In the genomic region with DNA sequence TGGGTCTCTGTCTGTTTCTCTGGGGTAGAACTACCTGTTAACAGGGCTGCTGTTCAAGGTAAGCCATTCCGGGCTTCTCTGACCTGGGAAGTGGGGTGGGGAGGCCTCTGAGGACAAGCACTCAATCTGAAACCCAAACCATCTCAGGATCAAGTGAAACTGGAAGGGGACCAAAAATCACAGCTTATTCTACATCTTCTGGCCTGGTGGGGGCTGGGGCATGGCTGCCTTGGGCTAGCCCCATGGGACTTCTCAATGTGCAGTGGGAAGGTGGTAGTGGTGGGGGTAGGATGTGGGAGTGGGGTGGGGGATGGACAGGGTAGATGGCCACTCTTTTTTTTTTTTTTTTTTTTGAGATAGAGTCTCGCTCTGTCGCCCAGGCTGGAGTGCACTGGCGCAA, we compare ENCODE assay signal across 17 cellular contexts. TPM values are rescaled to one million over a fixed set of nuclear protein-coding genes. Genes with fewer than 3 reads are reported as not detected.
DNase-seq lines count a peak whose midpoint lies in the region; ATAC-seq, FAIRE-seq and TF ChIP-seq lines count a peak whose summit lies in the region.
"Had no signal": no experiment of that assay in that cellular context is flagged by ENCODE, and none has a peak within 500 bp of the region (broad histone marks: within the 10 kb centered on the region; RNA-seq: fewer than 3 reads in every experiment).

No MANE protein-coding gene starts in this region.

- no peak overlapping the region for H3K4me3 ChIP-seq in kidney (ENCODE audit: low read length in 2 of 2)
- H3K4me3 ChIP-seq in uterus: no peak overlapping the region
- H3K4me3 ChIP-seq: SJCRH30 had no signal

- no peaks in the 10 kb centered on the region for H3K36me3 ChIP-seq in kidney (ENCODE audit: control insufficient read depth in 1 of 2, insufficient read depth in 2 of 2, low read length in 2 of 2)
- H3K36me3 ChIP-seq in uterus: no peaks in the 10 kb centered on the region
- H3K36me3 ChIP-seq: SJCRH30 had no signal

- H3K27ac ChIP-seq in kidney (ENCODE audit: low read depth in 2 of 2, low read length in 2 of 2): peak overlapping the region; percentile 61 to 71
- no peak overlapping the region for H3K27ac ChIP-seq in uterus
- H3K27ac ChIP-seq: SJCRH30 had no signal

- H3K4me1 Mint-ChIP-seq in stimulated activated naive CD8-positive, alpha-beta T cell treated with anti-CD3 and anti-CD28 coated beads, Interleukin-15, Interleukin-2, amounts not matched to agents 100 ng/mL and 50 ng/mL, for 24 hours (ENCODE audit: low read depth): peaks cover 86% of the 10 kb centered on the region

- no peaks in the 10 kb centered on the region for H3K27me3 ChIP-seq in uterus
- H3K27me3 ChIP-seq: SJCRH30 had no signal

- peak overlapping the region; percentile 85 for H3K27ac Mint-ChIP-seq in stimulated activated naive CD8-positive, alpha-beta T cell treated with anti-CD3 and anti-CD28 coated beads, Interleukin-15, Interleukin-2, amounts not matched to agents 100 ng/mL and 50 ng/mL, for 24 hours

- TF ChIP-seq POLR2A in uterus (IDR thresholded peaks at IDR 0.05): no peak

- H3K4me1 ChIP-seq in kidney (ENCODE audit: control insufficient read depth in 1 of 2, insufficient read depth in 1 of 2, low read depth in 1 of 2, low read length in 2 of 2) (peaks cover 25 to 30% of the 10 kb centered on the region in 2 donors), uterus (peaks cover 0 to 4% of the 10 kb centered on the region in 2 donors)

- H3K9me3 ChIP-seq in kidney (ENCODE audit: control insufficient read depth in 1 of 2, low read length in 2 of 2) (no peaks in the 10 kb centered on the region), uterus (no peaks in the 10 kb centered on the region)
- H3K9me3 ChIP-seq: SJCRH30 had no signal

- intact Hi-C loops in kidney (cut with DNase I) (no loop called here), uterus (cut with DNase I; ENCODE audit: low total_unique reads) (loop anchor here (10.0 kb wide), 1 partner anchor 127 kb away; no protein-coding TSS in a partner anchor)

- no peak overlapping the region for H3K9ac ChIP-seq in kidney (ENCODE audit: low read length in 2 of 2)

- no peak for FAIRE-seq in kidney (lab: Jason Lieb, UNC)
- FAIRE-seq in frontal cortex (lab: Jason Lieb, UNC): no peak

- TF ChIP-seq CTCF in kidney (IDR thresholded peaks at IDR 0.05; ENCODE audit: borderline replicate concordance, extremely low read depth, insufficient read depth) (no peak), uterus (IDR thresholded peaks at IDR 0.05) (no peak)

- H3K4me3 Mint-ChIP-seq in stimulated activated naive CD8-positive, alpha-beta T cell treated with anti-CD3 and anti-CD28 coated beads, Interleukin-15, Interleukin-2, amounts not matched to agents 100 ng/mL and 50 ng/mL, for 24 hours: no peak overlapping the region

- no peak for DNase-seq in stimulated activated naive CD8-positive, alpha-beta T cell treated with anti-CD3 and anti-CD28 coated beads, Interleukin-15, Interleukin-2, amounts not matched to agents 100 U/mL and 50 U/mL, for 24 hours
- peak; percentile 64 for DNase-seq in RPMI8226
- no peak for DNase-seq in kidney
- DNase-seq in SHP77 treated with DMSO at 0.1 percent for 48 hours (lab: John Stamatoyannopoulos, UW): no peak
- no peak for DNase-seq in frontal cortex (ENCODE audit: low spot score in 2 of 2)
- DNase-seq in uterus: no peak
- DNase-seq: activated gamma-delta T cell; EL; glutamatergic neuron; islet precursor cell; NCI-H2081; NCI-H82; SJCRH30; stimulated activated CD8-positive, alpha-beta memory T cell treated with anti-CD3 and anti-CD28 coated beads, Interleukin-4, amount 100 ng/mL, for 48 hours had no signal

- H3K27me3 Mint-ChIP-seq in stimulated activated naive CD8-positive, alpha-beta T cell treated with anti-CD3 and anti-CD28 coated beads, Interleukin-15, Interleukin-2, amounts not matched to agents 100 ng/mL and 50 ng/mL, for 24 hours: no peaks in the 10 kb centered on the region

- H3K9me3 Mint-ChIP-seq in stimulated activated naive CD8-positive, alpha-beta T cell treated with anti-CD3 and anti-CD28 coated beads, Interleukin-15, Interleukin-2, amounts not matched to agents 100 ng/mL and 50 ng/mL, for 24 hours: no peaks in the 10 kb centered on the region

- H3K36me3 Mint-ChIP-seq in stimulated activated naive CD8-positive, alpha-beta T cell treated with anti-CD3 and anti-CD28 coated beads, Interleukin-15, Interleukin-2, amounts not matched to agents 100 ng/mL and 50 ng/mL, for 24 hours (ENCODE audit: low read depth): peaks cover 12% of the 10 kb centered on the region

- no peak for ATAC-seq in stimulated activated naive CD8-positive, alpha-beta T cell treated with anti-CD3 and anti-CD28 coated beads, Interleukin-15, Interleukin-2, amounts not matched to agents 100 U/mL and 50 U/mL, for 24 hours
- ATAC-seq in GM18868 (IDR thresholded peaks at IDR 0.05; ENCODE audit: unreplicated experiment): no peak
- ATAC-seq: HCT116 had no signal

RNA-seq across cellular contexts. Expression of gene FLOT2, which starts 5.5 kb away (rescaled TPM):
- total RNA-seq in kidney (260 TPM), frontal cortex (14.7 TPM), uterus (100 to 1,000 TPM in 1 of 4 donors, 10 to 100 TPM in 3; 31.3 to 117 (median 37.4) TPM)
- polyA plus RNA-seq in kidney (ENCODE audit: insufficient read depth, low read depth, low replicate concordance): 200 TPM

RNA-seq across cellular contexts. Expression of gene DHRS13, which starts 10.9 kb away (rescaled TPM):
- total RNA-seq in kidney (29.5 TPM), frontal cortex (28.9 TPM), uterus (10 to 100 TPM in 3 of 4 donors, under 1 TPM in 1; 0.26 to 17.4 (median 13.6) TPM)
- polyA plus RNA-seq in kidney (ENCODE audit: insufficient read depth, low read depth, low replicate concordance): 21.6 TPM

RNA-seq across cellular contexts. Expression of gene ERAL1, which starts 37.2 kb away (rescaled TPM):
- total RNA-seq in kidney (29.5 TPM), frontal cortex (19.6 TPM), uterus (10 to 100 TPM; 19.0 to 67.6 (median 32.3) TPM)
- 71.6 TPM for polyA plus RNA-seq in kidney (ENCODE audit: insufficient read depth, low read depth, low replicate concordance)

RNA-seq across cellular contexts. Expression of gene FAM222B, which starts 49.4 kb away (rescaled TPM):
- total RNA-seq in kidney (31.0 TPM), frontal cortex (2.4 TPM), uterus (10 to 100 TPM in 1 of 4 donors, 1 to 10 TPM in 3; 2.4 to 24.3 (median 4.2) TPM)
- 13.0 TPM for polyA plus RNA-seq in kidney (ENCODE audit: insufficient read depth, low read depth, low replicate concordance)

RNA-seq across cellular contexts. Expression of gene PHF12, which starts 59.3 kb away (rescaled TPM):
- 50.4 TPM for total RNA-seq in kidney
- polyA plus RNA-seq in kidney (ENCODE audit: insufficient read depth, low read depth, low replicate concordance): 8.8 TPM
- 30.6 TPM for total RNA-seq in frontal cortex
- 10 to 100 TPM; 22.1 to 78.4 (median 55.2) TPM for total RNA-seq in uterus

Comparison
In these comparisons a context has a peak if more than half of its experiments do, and no peak if none do; other contexts are left out.
1. H3K27ac ChIP-seq: peak in kidney (2 of 2); none in uterus (0 of 2).